ENCODE assay signal across 11 cellular contexts in the genomic region with DNA sequence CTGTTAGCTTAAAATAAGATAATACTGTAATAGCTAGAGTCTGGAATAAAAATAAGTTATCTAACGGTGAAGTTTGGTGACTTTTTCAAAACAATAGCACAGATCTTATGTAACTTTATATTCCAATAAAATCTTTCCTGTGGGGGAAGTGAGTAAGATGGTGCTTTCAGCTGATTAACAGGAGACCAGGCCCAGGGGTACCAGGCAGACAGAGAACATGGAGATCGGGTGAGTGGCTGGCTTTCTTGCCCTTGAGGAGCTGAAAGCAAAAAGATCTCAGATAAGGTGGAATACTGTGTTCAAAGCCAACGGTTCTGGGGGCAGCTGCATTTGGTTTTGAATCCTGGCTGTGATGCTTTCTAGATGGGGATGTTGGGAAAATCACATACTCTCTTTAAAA.
A peak's percentile ranks its signal among the peaks of the same experiment; 100 is the strongest.
DNase-seq lines count a peak whose midpoint lies in the region; ATAC-seq, FAIRE-seq and TF ChIP-seq lines count a peak whose summit lies in the region.
"Had no signal": no experiment of that assay in that cellular context is flagged by ENCODE, and none has a peak within 500 bp of the region (broad histone marks: within the 10 kb centered on the region; RNA-seq: fewer than 3 reads in every experiment).

No MANE protein-coding gene starts in this region.

- no peaks in the 10 kb centered on the region for H3K9me1 ChIP-seq in endothelial cell of umbilical vein (replicated peaks; ENCODE audit: control insufficient read depth, extremely low read depth, insufficient read depth, low read length)

- H3K4me1 Mint-ChIP-seq in activated T-cell treated with anti-CD3 and anti-CD28 coated beads, Interleukin-2, amount 50 U/mL, for 4 hours (ENCODE audit: low read depth) = peaks cover 24% of the 10 kb centered on the region
- peaks cover 40% of the 10 kb centered on the region for H3K4me1 Mint-ChIP-seq in stimulated activated effector memory CD8-positive, alpha-beta T cell treated with anti-CD3 and anti-CD28 coated beads, Interleukin-12 subunit alpha, Interleukin-12 subunit beta, amount 100 ng/mL, for 72 hours

- H3K4me1 ChIP-seq in endothelial cell of umbilical vein (ENCODE audit: control insufficient read depth, extremely low read depth, insufficient read depth, low read length) = peaks cover 58% of the 10 kb centered on the region

- intact Hi-C loops in endothelial cell of umbilical vein (cut with micrococcal nuclease) = loop anchor here (1.0 to 10.0 kb wide), 8 partner anchors 62 to 1888 kb away; partner anchors contain the start of gene MAT2B

- H3K27me3 ChIP-seq in endothelial cell of umbilical vein (ENCODE audit: control insufficient read depth in 2 of 2, insufficient read depth in 2 of 2, low read length in 2 of 2) = no peaks in the 10 kb centered on the region

- no peaks in the 10 kb centered on the region for H3K9me3 ChIP-seq in endothelial cell of umbilical vein (replicated peaks; ENCODE audit: control insufficient read depth, insufficient read depth, low read length)

- no peaks in the 10 kb centered on the region for H3K36me3 ChIP-seq in endothelial cell of umbilical vein (ENCODE audit: control insufficient read depth in 2 of 2, extremely low read depth in 1 of 2, insufficient read depth in 2 of 2, low read length in 2 of 2)

- peak overlapping the region; percentile 38 for H3K4me3 Mint-ChIP-seq in activated T-cell treated with anti-CD3 and anti-CD28 coated beads, Interleukin-2, amount 50 U/mL, for 4 hours
- peak overlapping the region; percentile 84 for H3K4me3 Mint-ChIP-seq in stimulated activated effector memory CD8-positive, alpha-beta T cell treated with anti-CD3 and anti-CD28 coated beads, Interleukin-12 subunit alpha, Interleukin-12 subunit beta, amount 100 ng/mL, for 72 hours

- H3K79me2 ChIP-seq in endothelial cell of umbilical vein (ENCODE audit: control insufficient read depth, insufficient read depth, low read length) = no peaks in the 10 kb centered on the region

- CTCF ChIA-PET in endothelial cell of umbilical vein (lab: Charles Lee) = interaction anchor here (0.5 to 12.3 kb wide), 6 partner anchors 128 to 937 kb away, joined by 3 to 182 read pairs (median 30); no protein-coding TSS in a partner anchor

- peak overlapping the region; percentile 84 for H3K4me2 ChIP-seq in endothelial cell of umbilical vein (ENCODE audit: insufficient read depth, low read length)

- H3K4me3 ChIP-seq in endothelial cell of umbilical vein (replicated peaks in 1 of 3; ENCODE audit: insufficient read depth in 1 of 3, low read depth in 1 of 3, low read length in 3 of 3) = peak overlapping the region in 1 of 3 experiments; percentile 69

- ATAC-seq in activated T-cell treated with anti-CD3 and anti-CD28 coated beads, Interleukin-2, amount 50 U/mL, for 4 hours = no peak
- ATAC-seq in stimulated activated effector memory CD8-positive, alpha-beta T cell treated with anti-CD3 and anti-CD28 coated beads, Interleukin-12 subunit alpha, Interleukin-12 subunit beta, amount 100 ng/mL, for 72 hours = no peak
- ATAC-seq in GM18873 (IDR thresholded peaks at IDR 0.05; ENCODE audit: low FRiP score, unreplicated experiment) (no peak), HG02678 (IDR thresholded peaks at IDR 0.05; ENCODE audit: unreplicated experiment) (no peak)

- no peak for DNase-seq in activated T-cell treated with anti-CD3 and anti-CD28 coated beads, Interleukin-2, amount 50 U/mL, for 4 hours
- no peak for DNase-seq in activated T-cell treated with anti-CD3 and anti-CD28 coated beads, Interleukin-2, amount 50 U/mL, for 48 hours
- DNase-seq in NCI-H69 (lab: John Stamatoyannopoulos, UW) = peak; percentile 46
- peak; percentile 80 for DNase-seq in endothelial cell of umbilical vein (ENCODE audit: low read depth, low spot score)
- DNase-seq in stimulated activated effector memory CD8-positive, alpha-beta T cell treated with anti-CD3 and anti-CD28 coated beads, Interleukin-12 subunit alpha, Interleukin-12 subunit beta, amount 100 ng/mL, for 72 hours (ENCODE audit: low spot score in 2 of 2) = no peak
- DNase-seq in kidney glomerular epithelial cell (lab: John Stamatoyannopoulos, UW) = no peak
- DNase-seq: NCI-H1105 had no signal

- peak overlapping the region; percentile 80 for H3K27ac ChIP-seq in endothelial cell of umbilical vein (ENCODE audit: insufficient read depth, low read depth, low read length)
- H3K27ac ChIP-seq: coronary artery, skin epidermis had no signal

- H3K36me3 Mint-ChIP-seq in activated T-cell treated with anti-CD3 and anti-CD28 coated beads, Interleukin-2, amount 50 U/mL, for 4 hours (ENCODE audit: insufficient read depth) = no peaks in the 10 kb centered on the region
- no peaks in the 10 kb centered on the region for H3K36me3 Mint-ChIP-seq in stimulated activated effector memory CD8-positive, alpha-beta T cell treated with anti-CD3 and anti-CD28 coated beads, Interleukin-12 subunit alpha, Interleukin-12 subunit beta, amount 100 ng/mL, for 72 hours

- POLR2A ChIA-PET in endothelial cell of umbilical vein (lab: Charles Lee) = no interaction called here

- no peak overlapping the region for H3K27ac Mint-ChIP-seq in stimulated activated effector memory CD8-positive, alpha-beta T cell treated with anti-CD3 and anti-CD28 coated beads, Interleukin-12 subunit alpha, Interleukin-12 subunit beta, amount 100 ng/mL, for 72 hours

- peak overlapping the region; percentile 97 for H2AFZ ChIP-seq in endothelial cell of umbilical vein (ENCODE audit: low read depth, low read length)

- H3K9me3 Mint-ChIP-seq in activated T-cell treated with anti-CD3 and anti-CD28 coated beads, Interleukin-2, amount 50 U/mL, for 4 hours = no peaks in the 10 kb centered on the region
- H3K9me3 Mint-ChIP-seq in stimulated activated effector memory CD8-positive, alpha-beta T cell treated with anti-CD3 and anti-CD28 coated beads, Interleukin-12 subunit alpha, Interleukin-12 subunit beta, amount 100 ng/mL, for 72 hours = no peaks in the 10 kb centered on the region

- H3K27me3 Mint-ChIP-seq in activated T-cell treated with anti-CD3 and anti-CD28 coated beads, Interleukin-2, amount 50 U/mL, for 4 hours (ENCODE audit: low read depth) = peaks cover 63% of the 10 kb centered on the region

- FAIRE-seq in endothelial cell of umbilical vein (lab: Jason Lieb, UNC) = peak; percentile 74

- H4K20me1 ChIP-seq in endothelial cell of umbilical vein (replicated peaks; ENCODE audit: control insufficient read depth, extremely low read depth, insufficient read depth, low read length) = no peaks in the 10 kb centered on the region

- TF ChIP-seq CTCF in endothelial cell of umbilical vein (IDR thresholded peaks at IDR 0.05; ENCODE audit: extremely low read depth in 1 of 2, insufficient read depth in 1 of 2, low read depth in 1 of 2, low read length in 2 of 2) = no peak

- peak overlapping the region; percentile 72 for H3K9ac ChIP-seq in endothelial cell of umbilical vein (replicated peaks; ENCODE audit: extremely low read depth, insufficient read depth, low read length)

- BruUV-seq in endothelial cell of umbilical vein (replicated peaks; lab: Mats Ljungman, UMichigan) = no TSS peak

- dilution Hi-C loops in endothelial cell of umbilical vein (cut with MboI; ENCODE audit: extremely low pct_ligation_motif_present, low sequenced_read_pairs) = no loop called here

- peak; percentile 54 for TF ChIP-seq POLR2A in endothelial cell of umbilical vein (IDR thresholded peaks at IDR 0.05; ENCODE audit: low read depth, low read length)

TF ChIP-seq in endothelial cell of umbilical vein, 7 proteins besides CTCF, POLR2A, EP300 and RAD21:
- peak; percentile 13 for TF ChIP-seq POLR2AphosphoS5 (IDR thresholded peaks at IDR 0.05; ENCODE audit: insufficient read depth, low read depth, low read length)
- peak; percentile 78 for TF ChIP-seq GATA2 (IDR thresholded peaks at IDR 0.05; ENCODE audit: insufficient read depth, insufficient read length, low read depth, low read length)
- TF ChIP-seq JUN (IDR thresholded peaks at IDR 0.05; ENCODE audit: borderline replicate concordance, insufficient read depth, insufficient read length, low read depth) = no peak
- TF ChIP-seq MAX (IDR thresholded peaks at IDR 0.05; ENCODE audit: insufficient read depth, insufficient read length) = no peak
- TF ChIP-seq EZH2 (IDR thresholded peaks at IDR 0.05; ENCODE audit: borderline replicate concordance, low read depth, low read length, severe bottlenecking) = no peak
- TF ChIP-seq FOS (IDR thresholded peaks at IDR 0.05; ENCODE audit: borderline replicate concordance, insufficient read depth, low read length) = peak; percentile 42
- no peak for TF ChIP-seq MYC (IDR thresholded peaks at IDR 0.05; ENCODE audit: low read depth, low read length)

Comparison
In these comparisons a context has a peak if more than half of its experiments do, and no peak if none do; other contexts are left out.
1. DNase-seq: peak in NCI-H69 (single experiment) and endothelial cell of umbilical vein (single experiment); none in activated T-cell treated with anti-CD3 and anti-CD28 coated beads, Interleukin-2, amount 50 U/mL, for 4 hours (single experiment), activated T-cell treated with anti-CD3 and anti-CD28 coated beads, Interleukin-2, amount 50 U/mL, for 48 hours (0 of 2), stimulated activated effector memory CD8-positive, alpha-beta T cell treated with anti-CD3 and anti-CD28 coated beads, Interleukin-12 subunit alpha, Interleukin-12 subunit beta, amount 100 ng/mL, for 72 hours (0 of 2) and kidney glomerular epithelial cell (single experiment).